12 cellular contexts compared by ENCODE assay signal in the genomic region with DNA sequence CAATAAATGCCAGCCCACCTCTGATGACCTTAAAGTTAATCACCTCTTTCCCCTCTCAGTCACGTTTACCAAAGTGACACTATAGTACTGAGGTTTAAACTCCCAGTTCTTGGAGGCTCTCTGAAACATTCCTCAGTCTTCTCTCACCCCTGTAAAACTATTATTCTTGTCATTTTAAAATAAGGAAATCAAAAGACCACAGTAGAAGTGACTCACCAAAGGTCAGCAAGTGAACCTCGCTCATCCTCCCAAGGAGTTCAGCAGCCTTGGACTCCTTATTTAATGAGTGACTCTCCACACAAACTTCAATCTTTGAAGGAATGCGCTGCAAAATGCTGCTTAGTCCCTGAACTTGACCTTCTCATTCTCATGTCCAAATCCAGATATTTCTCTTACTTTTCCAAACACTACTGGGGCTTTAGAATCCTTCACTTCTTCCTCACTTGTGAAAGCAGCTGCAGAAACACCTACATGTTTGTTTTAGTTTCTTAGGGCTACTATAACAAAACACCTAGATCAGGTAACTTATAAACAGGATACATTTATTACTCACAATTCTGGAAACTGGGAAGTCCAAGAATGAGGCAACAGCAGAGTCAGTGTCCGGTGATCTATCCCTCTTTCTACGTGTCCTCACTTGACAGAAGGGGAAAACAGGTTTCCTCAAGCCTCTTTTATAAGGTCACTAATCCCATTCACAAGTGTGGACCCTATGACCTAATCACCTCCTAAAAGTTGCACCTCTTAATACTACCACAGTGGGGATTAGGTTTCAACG.
DNase-seq lines count a peak whose midpoint lies in the region; ATAC-seq, FAIRE-seq and TF ChIP-seq lines count a peak whose summit lies in the region.
"Had no signal": no experiment of that assay in that cellular context is flagged by ENCODE, and none has a peak within 500 bp of the region (broad histone marks: within the 10 kb centered on the region; RNA-seq: fewer than 3 reads in every experiment).

No MANE protein-coding gene starts in this region.

- DNase-seq in A549 (ENCODE audit: low read depth in 1 of 2, low spot score in 1 of 2) = peak; percentile 13 to 74
- DNase-seq in HT-29 (ENCODE audit: low spot score) = peak; percentile 54
- no peak for DNase-seq in K562 (ENCODE audit: extremely low read depth in 1 of 4, low spot score in 3 of 4)
- no peak for DNase-seq in keratinocyte (ENCODE audit: low read depth, low spot score)
- DNase-seq in SW480 (ENCODE audit: low spot score) = no peak
- DNase-seq in Right ventricle myocardium inferior (ENCODE audit: missing footprints) = no peak
- no peak for DNase-seq in progenitor cell of endocrine pancreas (ENCODE audit: low spot score, unreplicated experiment)
- DNase-seq in HK-2 (ENCODE audit: unreplicated experiment) = no peak
- DNase-seq: activated CD4-positive, alpha-beta T cell treated with anti-CD3 and anti-CD28 coated beads, Interleukin-2, amount 50 U/mL, for 48 hours; activated naive CD4-positive, alpha-beta T cell; glutamatergic neuron had no signal

- peak overlapping the region; percentile 80 to 82 for H3K27ac ChIP-seq in A549
- H3K27ac ChIP-seq in K562 (ENCODE audit: extremely low read depth, low read depth, low read length) = no peak overlapping the region
- H3K27ac ChIP-seq in keratinocyte (ENCODE audit: control insufficient read depth, insufficient read depth, low read length) = no peak overlapping the region

- H3K4me1 ChIP-seq in A549 (peaks cover 32% of the 10 kb centered on the region), K562 (replicated peaks in 1 of 2; ENCODE audit: control insufficient read depth in 2 of 2, insufficient read depth in 2 of 2, low read length in 2 of 2) (peaks cover 31 to 40% of the 10 kb centered on the region in 2 experiments; a peak in 4 of 5 replicates), keratinocyte (ENCODE audit: control insufficient read depth, extremely low read depth, insufficient read depth, low read length) (peaks cover 21% of the 10 kb centered on the region)

- WGBS in A549 (ENCODE audit: missing lambda C conversion rate) = 3% methylated on average over 6 of the region's 6 CpGs
- WGBS in K562 (ENCODE audit: insufficient coverage, low coverage, missing lambda C conversion rate) = 35% methylated on average over 6 of the region's 6 CpGs

- H3K36me3 Mint-ChIP-seq in progenitor cell of endocrine pancreas (ENCODE audit: insufficient read depth) = no peaks in the 10 kb centered on the region

- H4K20me1 ChIP-seq in K562 (replicated peaks; ENCODE audit: control insufficient read depth, insufficient read depth, low read length) (no peaks in the 10 kb centered on the region), keratinocyte (ENCODE audit: control insufficient read depth, extremely low read depth, insufficient read depth, low read length) (no peaks in the 10 kb centered on the region)

- BruUV-seq in K562 (replicated peaks; lab: Mats Ljungman, UMichigan) = no TSS peak

- POLR2A ChIA-PET in A549 (lab: Yijun Ruan, JAX) (no interaction called here), K562 (lab: Yijun Ruan, JAX) (interaction anchor here (0.7 to 1.1 kb wide), 2 partner anchors 11 to 446 kb away, joined by 3 to 5 read pairs; no protein-coding TSS in a partner anchor)

- peak overlapping the region; percentile 18; the same call in 2 of the 3 replicates for H3K4me3 ChIP-seq in A549
- no peak overlapping the region for H3K4me3 ChIP-seq in K562
- H3K4me3 ChIP-seq in keratinocyte (ENCODE audit: control insufficient read depth in 2 of 3, extremely low read depth in 1 of 3, insufficient read depth in 2 of 3, low read depth in 1 of 3, low read length in 3 of 3) = no peak overlapping the region

- TF ChIP-seq POLR2A in A549 (IDR thresholded peaks at IDR 0.05; ENCODE audit: low read length) (no peak), K562 (conservative IDR thresholded peaks at IDR 0.05) (no peak)

- H3K9ac ChIP-seq in K562 (ENCODE audit: insufficient read depth in 1 of 2, low read depth in 2 of 2, low read length in 2 of 2) (no peak overlapping the region), keratinocyte (ENCODE audit: control insufficient read depth, extremely low read depth, insufficient read depth, low read length) (no peak overlapping the region)

- CTCF ChIA-PET in A549 (lab: Yijun Ruan, JAX) = interaction anchor here (1.2 to 4.4 kb wide), 3 partner anchors 14 to 33 kb away, joined by 3 to 26 read pairs (median 4); no protein-coding TSS in a partner anchor
- CTCF ChIA-PET in K562 (lab: Yijun Ruan, JAX; ENCODE audit: low intra/inter-chr PET ratio) = no interaction called here

- ATAC-seq in A549 (peak; percentile 73 to 78), K562 (no peak), Right ventricle myocardium inferior (no peak)

- peaks cover 4% of the 10 kb centered on the region for H3K9me3 Mint-ChIP-seq in progenitor cell of endocrine pancreas (ENCODE audit: low read depth)

- no peak overlapping the region for H3K27ac Mint-ChIP-seq in progenitor cell of endocrine pancreas

- H3K36me3 ChIP-seq in K562 (ENCODE audit: control insufficient read depth, insufficient read depth, low read length) (no peaks in the 10 kb centered on the region), keratinocyte (ENCODE audit: control insufficient read depth in 2 of 2, extremely low read depth in 1 of 2, insufficient read depth in 2 of 2, low read length in 2 of 2) (no peaks in the 10 kb centered on the region)

- TF ChIP-seq RAD21 in A549 (conservative IDR thresholded peaks at IDR 0.05 in 1 of 2, IDR thresholded peaks at IDR 0.05 in 1 of 2) = no peak; a peak in 1 of 5 replicates
- TF ChIP-seq RAD21 in K562 (CRISPR knock-in tag; conservative IDR thresholded peaks at IDR 0.05 in 1 of 2, IDR thresholded peaks at IDR 0.05 in 1 of 2) = no peak

- TF ChIP-seq EP300 in A549 (IDR thresholded peaks at IDR 0.05) = peak in 1 of 2 experiments; percentile 60; a peak in 1 of 5 replicates
- no peak for TF ChIP-seq EP300 in K562 (IDR thresholded peaks at IDR 0.05; ENCODE audit: low read length)

- dilution Hi-C loops in keratinocyte (cut with MboI; ENCODE audit: extremely low pct_ligation_motif_present, low sequenced_read_pairs) = no loop called here

- in situ Hi-C loops in K562 (cut with MboI) = no loop called here

- TF ChIP-seq CTCF in A549 (IDR thresholded peaks at IDR 0.05) (no peak), K562 (IDR thresholded peaks at IDR 0.05 in 2 of 3, conservative IDR thresholded peaks at IDR 0.05 in 1 of 3; ENCODE audit: insufficient read depth in 2 of 3, low read depth in 1 of 3, low read length in 3 of 3) (no peak), keratinocyte (optimal IDR thresholded peaks at IDR 0.05 in 1 of 3, IDR thresholded peaks at IDR 0.05 in 1 of 3, conservative IDR thresholded peaks at IDR 0.05 in 1 of 3; ENCODE audit: extremely low read depth in 1 of 3, insufficient read depth in 2 of 3, low read length in 3 of 3) (no peak), progenitor cell of endocrine pancreas (IDR thresholded peaks at IDR 0.05; ENCODE audit: unreplicated experiment) (no peak)

- H3K4me3 Mint-ChIP-seq in progenitor cell of endocrine pancreas (ENCODE audit: low read depth) = no peak overlapping the region

- H3K27me3 ChIP-seq in K562 (ENCODE audit: control insufficient read depth in 2 of 2, insufficient read depth in 2 of 2, low read length in 2 of 2) (no peaks in the 10 kb centered on the region), keratinocyte (ENCODE audit: control insufficient read depth, extremely low read depth, insufficient read depth, low read length) (no peaks in the 10 kb centered on the region)

- H3K79me2 ChIP-seq in K562 (ENCODE audit: control insufficient read depth, insufficient read depth, low read length) (no peaks in the 10 kb centered on the region), keratinocyte (ENCODE audit: control insufficient read depth, insufficient read depth, low read length) (no peaks in the 10 kb centered on the region)

- H3K4me2 ChIP-seq in A549 (peak overlapping the region; percentile 78), K562 (ENCODE audit: insufficient read depth, low read length) (no peak overlapping the region), keratinocyte (ENCODE audit: control insufficient read depth, extremely low read depth, insufficient read depth, low read depth, low read length) (no peak overlapping the region)

- H2AFZ ChIP-seq in K562 (ENCODE audit: low read depth, low read length) = no peak overlapping the region
- H2AFZ ChIP-seq in keratinocyte (ENCODE audit: control insufficient read depth, low read length) = no peak overlapping the region

- H3K9me3 ChIP-seq in A549 (peaks cover 6% of the 10 kb centered on the region; the same call in 1 of the 3 replicates), K562 (replicated peaks; ENCODE audit: control insufficient read depth, insufficient read depth, low read depth, low read length) (no peaks in the 10 kb centered on the region), keratinocyte (ENCODE audit: control insufficient read depth, low read depth, low read length) (no peaks in the 10 kb centered on the region)

- FAIRE-seq in A549 (lab: Jason Lieb, UNC) = no peak
- FAIRE-seq in K562 (lab: Jason Lieb, UNC) = no peak
- FAIRE-seq in keratinocyte (lab: Jason Lieb, UNC) = peak; percentile 60
- FAIRE-seq: colon had no signal

- no peaks in the 10 kb centered on the region for H3K27me3 Mint-ChIP-seq in progenitor cell of endocrine pancreas

- intact Hi-C loops in K562 (cut with micrococcal nuclease) = no loop called here
- intact Hi-C loops in Right ventricle myocardium inferior (cut with DNase I) = no loop called here

- no peaks in the 10 kb centered on the region for H3K9me1 ChIP-seq in K562 (ENCODE audit: control insufficient read depth, insufficient read depth, low read length)
- H3K9me1 ChIP-seq in keratinocyte (ENCODE audit: control insufficient read depth, extremely low read depth, insufficient read depth, low read length) = no peaks in the 10 kb centered on the region

- peaks cover 6% of the 10 kb centered on the region for H3K4me1 Mint-ChIP-seq in progenitor cell of endocrine pancreas (ENCODE audit: low read depth)

TF ChIP-seq in A549, 52 proteins besides CTCF, POLR2A, EP300 and RAD21 (continues in another document):
- TF ChIP-seq, protein P1, sequence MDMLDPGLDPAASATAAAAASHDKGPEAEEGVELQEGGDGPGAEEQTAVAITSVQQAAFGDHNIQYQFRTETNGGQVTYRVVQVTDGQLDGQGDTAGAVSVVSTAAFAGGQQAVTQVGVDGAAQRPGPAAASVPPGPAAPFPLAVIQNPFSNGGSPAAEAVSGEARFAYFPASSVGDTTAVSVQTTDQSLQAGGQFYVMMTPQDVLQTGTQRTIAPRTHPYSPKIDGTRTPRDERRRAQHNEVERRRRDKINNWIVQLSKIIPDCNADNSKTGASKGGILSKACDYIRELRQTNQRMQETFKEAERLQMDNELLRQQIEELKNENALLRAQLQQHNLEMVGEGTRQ (IDR thresholded peaks at IDR 0.05) = no peak

TF ChIP-seq in K562, 482 proteins besides CTCF, POLR2A, EP300 and RAD21 (continues in another document):
- TF ChIP-seq JUND (IDR thresholded peaks at IDR 0.05; ENCODE audit: borderline replicate concordance, low read depth, low read length) = 0 out of 2 replicates have a peak, but pooled peaks have one; percentile 11
- TF ChIP-seq JUND (tag; IDR thresholded peaks at IDR 0.05; ENCODE audit: borderline replicate concordance, low read depth, low read length) = no peak
- TF ChIP-seq L3MBTL2 (IDR thresholded peaks at IDR 0.05) = no peak

Comparison
In these comparisons a context has a peak if more than half of its experiments do, and no peak if none do; other contexts are left out.
1. ATAC-seq: peak in A549 (2 of 2); none in K562 (single experiment) and Right ventricle myocardium inferior (single experiment).
2. DNase-seq: peak in A549 (2 of 2) and HT-29 (single experiment); none in K562 (0 of 4), keratinocyte (single experiment), SW480 (single experiment), Right ventricle myocardium inferior (single experiment), progenitor cell of endocrine pancreas (single experiment) and HK-2 (single experiment).
3. H3K27ac ChIP-seq: peak in A549 (2 of 2); none in K562 (single experiment) and keratinocyte (single experiment).